9 cellular contexts compared by ENCODE assay signal in the genomic region with DNA sequence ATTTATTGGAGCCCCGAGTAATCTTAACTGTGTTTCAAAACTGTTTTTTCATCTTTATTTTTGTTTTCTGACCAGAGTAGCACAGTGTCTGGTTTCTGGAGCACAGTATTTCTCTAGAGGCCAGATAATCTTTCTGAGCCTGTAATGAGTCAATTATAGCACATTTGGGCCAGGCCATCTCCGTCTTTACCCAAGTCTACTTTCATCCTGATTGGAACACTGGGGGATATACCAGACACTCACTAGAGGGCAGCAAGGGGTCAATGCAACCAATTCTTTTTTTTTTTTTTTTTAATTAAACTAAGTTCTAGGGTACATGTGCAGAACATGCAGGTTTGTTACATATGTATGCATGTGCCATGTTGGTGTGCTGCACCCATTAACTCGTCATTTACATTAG.
A peak's percentile ranks its signal among the peaks of the same experiment; 100 is the strongest.
DNase-seq lines count a peak whose midpoint lies in the region; FAIRE-seq and TF ChIP-seq lines count a peak whose summit lies in the region.
"Had no signal": no experiment of that assay in that cellular context is flagged by ENCODE, and none has a peak within 500 bp of the region (broad histone marks: within the 10 kb centered on the region; RNA-seq: fewer than 3 reads in every experiment).

No MANE protein-coding gene starts in this region.

- no peak for FAIRE-seq in urothelium cell line (lab: Jason Lieb, UNC)

- H3K9me3 ChIP-seq in breast epithelium: no peaks in the 10 kb centered on the region

- intact Hi-C loops in MCF 10A (cut with micrococcal nuclease): loop anchor here (1.0 kb wide), 2 partner anchors 212 to 287 kb away; no protein-coding TSS in a partner anchor
- intact Hi-C loops in breast epithelium (cut with DNase I; ENCODE audit: low total_unique reads): no loop called here

- no peak overlapping the region for H3K4me3 Mint-ChIP-seq in MCF 10A (ENCODE audit: unreplicated experiment)

- no peaks in the 10 kb centered on the region for H3K27me3 Mint-ChIP-seq in MCF 10A (ENCODE audit: insufficient read depth, unreplicated experiment)

- H3K4me1 Mint-ChIP-seq in MCF 10A (ENCODE audit: insufficient read depth, unreplicated experiment): peaks cover 2% of the 10 kb centered on the region

- no peaks in the 10 kb centered on the region for H3K36me3 Mint-ChIP-seq in MCF 10A (ENCODE audit: insufficient read depth, unreplicated experiment)

- no peak overlapping the region for H3K27ac ChIP-seq in breast epithelium

- H3K36me3 ChIP-seq in breast epithelium: no peaks in the 10 kb centered on the region

- peak; percentile 61 for DNase-seq in MCF 10A (ENCODE audit: unreplicated experiment)
- no peak for DNase-seq in breast epithelium (ENCODE audit: low spot score in 2 of 2)
- DNase-seq in OCI-M1 (lab: John Stamatoyannopoulos, UW): peak; percentile 61
- DNase-seq in foreskin fibroblast: peak; percentile 56 to 77
- peak; percentile 42 for DNase-seq in urothelium cell line (ENCODE audit: low spot score)
- no peak for DNase-seq in DMS153 (lab: John Stamatoyannopoulos, UW)
- no peak for DNase-seq in NCI-H2107 (lab: John Stamatoyannopoulos, UW)
- no peak for DNase-seq in NOMO-1 treated with DMSO at 0.1 percent for 48 hours (lab: John Stamatoyannopoulos, UW; ENCODE audit: unreplicated experiment)
- DNase-seq: stimulated activated CD4-positive, alpha-beta T cell treated with anti-CD3 and anti-CD28 coated beads, Interleukin-4, amount 100 ng/mL, for 1 hour had no signal

- POLR2A ChIA-PET in MCF 10A (lab: Yijun Ruan, JAX): no interaction called here

- H3K4me3 ChIP-seq in breast epithelium (no peak overlapping the region), foreskin fibroblast (ENCODE audit: low read depth in 1 of 2, low read length in 2 of 2) (no peak overlapping the region)

- BruUV-seq in MCF 10A (replicated peaks; lab: Mats Ljungman, UMichigan): no TSS peak

- no peak overlapping the region for H3K27ac Mint-ChIP-seq in MCF 10A (ENCODE audit: low read depth, unreplicated experiment)

- TF ChIP-seq CTCF in MCF 10A (IDR thresholded peaks at IDR 0.05; ENCODE audit: unreplicated experiment) (peak; percentile 19), breast epithelium (IDR thresholded peaks at IDR 0.05) (no peak), foreskin fibroblast (IDR thresholded peaks at IDR 0.05; ENCODE audit: low read depth, low read length) (peak; percentile 48)

- no peaks in the 10 kb centered on the region for H3K4me1 ChIP-seq in breast epithelium

- no peaks in the 10 kb centered on the region for H3K27me3 ChIP-seq in breast epithelium

- TF ChIP-seq POLR2A in breast epithelium (IDR thresholded peaks at IDR 0.05): no peak

- CTCF ChIA-PET in MCF 10A (lab: Yijun Ruan, JAX): interaction anchor here (0.9 to 1.8 kb wide), 7 partner anchors 9 to 674 kb away, joined by 3 to 13 read pairs (median 4); no protein-coding TSS in a partner anchor

- H3K9me3 Mint-ChIP-seq in MCF 10A (ENCODE audit: unreplicated experiment): no peaks in the 10 kb centered on the region

Comparison
In these comparisons a context has a peak if more than half of its experiments do, and no peak if none do; other contexts are left out.
1. DNase-seq: peak in MCF 10A (single experiment), OCI-M1 (single experiment), foreskin fibroblast (2 of 2) and urothelium cell line (single experiment); none in breast epithelium (0 of 2), DMS153 (single experiment), NCI-H2107 (single experiment) and NOMO-1 treated with DMSO at 0.1 percent for 48 hours (single experiment).
2. CTCF ChIP-seq: peak in MCF 10A (single experiment) and foreskin fibroblast (single experiment); none in breast epithelium (0 of 3).